17 cellular contexts compared by ENCODE assay signal in genomic region chr6:109224994-109225393, GRCh38.
DNase-seq lines count a peak whose midpoint lies in the region; ATAC-seq, FAIRE-seq and TF ChIP-seq lines count a peak whose summit lies in the region.
"Had no signal": no experiment of that assay in that cellular context is flagged by ENCODE, and none has a peak within 500 bp of the region (broad histone marks: within the 10 kb centered on the region; RNA-seq: fewer than 3 reads in every experiment).

No MANE protein-coding gene starts in this region.

- WGBS in HepG2 (ENCODE audit: low lambda C conversion rate) = 52% methylated on average over 1 of the region's 1 CpG

- FAIRE-seq in HepG2 (lab: Jason Lieb, UNC) (no peak), GM19239 (lab: Jason Lieb, UNC) (no peak)
- FAIRE-seq: GM12891, GM18507, H54 had no signal

- no peaks in the 10 kb centered on the region for H3K79me2 ChIP-seq in parathyroid adenoma
- H3K79me2 ChIP-seq in HepG2 (ENCODE audit: insufficient read depth, low read length) = no peaks in the 10 kb centered on the region

- H3K27me3 ChIP-seq in Panc1 (ENCODE audit: control insufficient read depth, insufficient read depth, low read length) (peaks cover 3% of the 10 kb centered on the region; the same call in 1 of the 2 replicates), parathyroid adenoma (ENCODE audit: control insufficient read depth, insufficient read depth, low read length) (no peaks in the 10 kb centered on the region), skeletal muscle tissue (ENCODE audit: control insufficient read depth in 3 of 3, insufficient read depth in 3 of 3, low read length in 3 of 3) (no peaks in the 10 kb centered on the region), HepG2 (ENCODE audit: control insufficient read depth in 1 of 2, insufficient read depth in 2 of 2, low read length in 2 of 2) (peaks cover 1 to 3% of the 10 kb centered on the region in 2 experiments; a peak in 2 of 5 replicates)

- H3K36me3 ChIP-seq in Panc1 (ENCODE audit: control insufficient read depth, insufficient read depth, low read length) = no peaks in the 10 kb centered on the region
- H3K36me3 ChIP-seq in parathyroid adenoma (ENCODE audit: control insufficient read depth, insufficient read depth, low read length) = no peaks in the 10 kb centered on the region
- no peaks in the 10 kb centered on the region for H3K36me3 ChIP-seq in skeletal muscle tissue (ENCODE audit: control insufficient read depth in 3 of 3, insufficient read depth in 3 of 3, low read length in 3 of 3)
- no peaks in the 10 kb centered on the region for H3K36me3 ChIP-seq in HepG2 (replicated peaks in 1 of 2; ENCODE audit: control insufficient read depth in 1 of 2, insufficient read depth in 2 of 2, low read length in 2 of 2)
- H3K36me3 ChIP-seq: HAP-1 had no signal

- in situ Hi-C loops in Panc1 (cut with HindIII; ENCODE audit: low pct_unique_long_range_greater_than_20kb, low sequenced_read_pairs) (no loop called here), HepG2 (cut with HindIII; ENCODE audit: extremely low pct_ligation_motif_present, low pct_unique_long_range_greater_than_20kb) (no loop called here)

- no peak for TF ChIP-seq RAD21 in HepG2 (CRISPR knock-in tag; IDR thresholded peaks at IDR 0.05)

- no TSS peak for BruUV-seq in Panc1 (replicated peaks; lab: Mats Ljungman, UMichigan)
- BruUV-seq in HepG2 (replicated peaks; lab: Mats Ljungman, UMichigan) = no TSS peak

- ATAC-seq in Panc1 (no peak), HepG2 (no peak)

- H2AFZ ChIP-seq in parathyroid adenoma (peak overlapping the region; percentile 51), HepG2 (ENCODE audit: low read length) (no peak overlapping the region)

- no peak for TF ChIP-seq POLR2A in HepG2 (IDR thresholded peaks at IDR 0.05; ENCODE audit: insufficient read depth in 1 of 2, low read depth in 2 of 2, low read length in 2 of 2)

- intact Hi-C loops in Panc1 (cut with micrococcal nuclease; ENCODE audit: unreplicated experiment) (no loop called here), HepG2 (cut with micrococcal nuclease; ENCODE audit: unreplicated experiment) (no loop called here)

- TF ChIP-seq CTCF in Panc1 (IDR thresholded peaks at IDR 0.05) (0 out of 2 replicates have a peak, but pooled peaks have one; percentile 5), parathyroid adenoma (IDR thresholded peaks at IDR 0.05) (no peak), HepG2 (CRISPR knock-in tag; IDR thresholded peaks at IDR 0.05) (no peak)

- H3K4me2 ChIP-seq in parathyroid adenoma (ENCODE audit: low read length) (no peak overlapping the region), HepG2 (ENCODE audit: low read depth, low read length) (no peak overlapping the region)

- H3K9me3 ChIP-seq in Panc1 (ENCODE audit: control insufficient read depth, insufficient read depth, low read depth, low read length) (no peaks in the 10 kb centered on the region), parathyroid adenoma (ENCODE audit: control insufficient read depth, low read length) (no peaks in the 10 kb centered on the region), skeletal muscle tissue (ENCODE audit: control insufficient read depth in 3 of 3, low read length in 3 of 3) (no peaks in the 10 kb centered on the region), HepG2 (ENCODE audit: low read length) (no peaks in the 10 kb centered on the region)
- H3K9me3 ChIP-seq: HAP-1 had no signal

- H3K27ac ChIP-seq in Panc1 (ENCODE audit: low read length) (no peak overlapping the region), parathyroid adenoma (no peak overlapping the region), skeletal muscle tissue (ENCODE audit: low read depth, low read length) (peak overlapping the region; percentile 88), HepG2 (ENCODE audit: extremely low read length, insufficient read depth, low read length) (no peak overlapping the region)

- no peaks in the 10 kb centered on the region for H4K20me1 ChIP-seq in HepG2 (ENCODE audit: insufficient read depth, low read length)

- H3K4me3 ChIP-seq in Panc1 (ENCODE audit: low read depth in 2 of 2, low read length in 2 of 2) (no peak overlapping the region), parathyroid adenoma (ENCODE audit: low read depth, low read length) (no peak overlapping the region), skeletal muscle tissue (ENCODE audit: low read length in 3 of 3) (peak overlapping the region; percentile 35 to 67 (median 60)), HepG2 (replicated peaks in 1 of 3; ENCODE audit: insufficient read depth in 1 of 3, low read depth in 2 of 3, low read length in 3 of 3) (no peak overlapping the region)
- H3K4me3 ChIP-seq: HAP-1 had no signal

- DNase-seq in Panc1 (ENCODE audit: low read depth, low spot score) (no peak), NCI-H2029 (lab: John Stamatoyannopoulos, UW) (no peak), HepG2 (ENCODE audit: low spot score) (no peak), GM19239 (ENCODE audit: insufficient read length, low spot score) (no peak)
- DNase-seq: Calu3; CD4-positive, alpha-beta memory T cell; COR-L47; DMS53; DMS79 treated with DMSO at 0.1 percent for 48 hours; GF-D8; GOT3 had no signal

- H3K9ac ChIP-seq in parathyroid adenoma (no peak overlapping the region), skeletal muscle tissue (ENCODE audit: low read depth in 1 of 3, low read length in 3 of 3) (peak overlapping the region in 2 of 3 donors; percentile 59 to 63), HepG2 (ENCODE audit: insufficient read depth, low read depth, low read length) (no peak overlapping the region)

- H3K4me1 ChIP-seq in Panc1 (ENCODE audit: control insufficient read depth, insufficient read depth, low read length) = no peaks in the 10 kb centered on the region
- H3K4me1 ChIP-seq in parathyroid adenoma = no peaks in the 10 kb centered on the region
- H3K4me1 ChIP-seq in skeletal muscle tissue (ENCODE audit: control insufficient read depth in 3 of 3, insufficient read depth in 3 of 3, low read length in 3 of 3) = peaks cover 18 to 27% (median 20%) of the 10 kb centered on the region in 3 donors
- H3K4me1 ChIP-seq in HepG2 (ENCODE audit: insufficient read depth, low read length) = no peaks in the 10 kb centered on the region
- H3K4me1 ChIP-seq: HAP-1 had no signal

- no peak for TF ChIP-seq EP300 in HepG2 (IDR thresholded peaks at IDR 0.05; ENCODE audit: low read depth in 2 of 2, low read length in 2 of 2)
- no peak for TF ChIP-seq EP300 in HepG2 (CRISPR knock-in tag; IDR thresholded peaks at IDR 0.05; ENCODE audit: borderline replicate concordance)

- POLR2A ChIA-PET in Panc1 (lab: Charles Lee) = no interaction called here
- POLR2A ChIA-PET in HepG2 (lab: Yijun Ruan, JAX) = no interaction called here

- CTCF ChIA-PET in Panc1 (lab: Charles Lee) = no interaction called here
- CTCF ChIA-PET in HepG2 (lab: Yijun Ruan, JAX; ENCODE audit: low intra/inter-chr PET ratio, low total read pairs) = no interaction called here

TF ChIP-seq in HepG2, 621 proteins besides CTCF, POLR2A, EP300 and RAD21 (continues in another document):
- TF ChIP-seq IKZF4 (CRISPR knock-in tag; IDR thresholded peaks at IDR 0.05; ENCODE audit: borderline replicate concordance, low read depth, not compliant biosample characterization) (no peak), NFKBIZ (CRISPR knock-in tag; IDR thresholded peaks at IDR 0.05) (no peak), SNRNP70 (IDR thresholded peaks at IDR 0.05; ENCODE audit: low read depth, low read length) (no peak), LCORL (IDR thresholded peaks at IDR 0.05) (no peak), LCORL (CRISPR knock-in tag; IDR thresholded peaks at IDR 0.05) (no peak), HNF4A (CRISPR knock-in tag; IDR thresholded peaks at IDR 0.05) (no peak), ZUFSP (CRISPR knock-in tag; IDR thresholded peaks at IDR 0.05; ENCODE audit: borderline replicate concordance) (no peak), PHB2 (IDR thresholded peaks at IDR 0.05; ENCODE audit: partially characterized antibody) (no peak), ZNF747 (CRISPR knock-in tag; IDR thresholded peaks at IDR 0.05; ENCODE audit: borderline replicate concordance) (no peak), ZNF230 (CRISPR knock-in tag; IDR thresholded peaks at IDR 0.05) (no peak), PITX1 (CRISPR knock-in tag; IDR thresholded peaks at IDR 0.05) (no peak), ZSCAN21 (CRISPR knock-in tag; IDR thresholded peaks at IDR 0.05; ENCODE audit: borderline replicate concordance) (no peak), TCF7 (IDR thresholded peaks at IDR 0.05; ENCODE audit: low read depth) (no peak), XBP1 (CRISPR knock-in tag; IDR thresholded peaks at IDR 0.05) (no peak)

Comparison
In these comparisons a context has a peak if more than half of its experiments do, and no peak if none do; other contexts are left out.
1. H3K4me3 ChIP-seq: peak in skeletal muscle tissue (3 of 3); none in Panc1 (0 of 2), parathyroid adenoma (single experiment) and HepG2 (0 of 3).
2. H3K9ac ChIP-seq: peak in skeletal muscle tissue (2 of 3); none in parathyroid adenoma (single experiment) and HepG2 (single experiment).